In the genomic region with DNA sequence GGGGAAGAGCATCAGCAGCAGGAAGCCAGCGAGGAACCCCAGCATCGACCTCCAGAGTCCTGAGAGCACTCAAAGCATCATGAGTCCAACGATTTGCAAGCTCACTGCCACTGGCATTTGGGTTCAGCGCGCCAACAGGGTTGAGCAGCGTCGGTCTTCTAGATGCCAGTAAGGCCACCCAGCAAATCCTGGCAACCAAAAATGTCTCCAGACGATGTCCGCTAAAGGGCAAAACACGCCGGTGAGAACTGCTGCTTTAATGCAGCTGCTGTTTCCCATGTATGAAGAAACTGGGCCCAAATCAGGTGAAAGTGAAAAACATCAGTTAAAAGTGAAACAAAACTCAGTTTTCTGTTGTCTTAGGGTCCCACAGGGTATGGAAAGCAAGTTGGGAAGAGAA, we compare ENCODE assay signal across 18 cellular contexts.
DNase-seq lines count a peak whose midpoint lies in the region; ATAC-seq, FAIRE-seq and TF ChIP-seq lines count a peak whose summit lies in the region.
"Had no signal": no experiment of that assay in that cellular context is flagged by ENCODE, and none has a peak within 500 bp of the region (broad histone marks: within the 10 kb centered on the region; RNA-seq: fewer than 3 reads in every experiment).

No MANE protein-coding gene starts in this region.

- peak; percentile 50 for FAIRE-seq in endothelial cell of umbilical vein (lab: Jason Lieb, UNC)
- no peak for FAIRE-seq in kidney (lab: Jason Lieb, UNC)
- FAIRE-seq: small intestine had no signal

- dilution Hi-C loops in endothelial cell of umbilical vein (cut with MboI; ENCODE audit: extremely low pct_ligation_motif_present, low sequenced_read_pairs): no loop called here

- POLR2A ChIA-PET in activated CD4-positive, alpha-beta memory T cell treated with anti-CD3 and anti-CD28 coated beads, Interleukin-2, amount 10 ng/mL, durations not matched to agents 7 days and 5 days (lab: Charles Lee): interaction anchor here (0.7 to 2.3 kb wide), 3 partner anchors 10 to 26 kb away, joined by 3 to 9 read pairs (median 4); no protein-coding TSS in a partner anchor
- POLR2A ChIA-PET in endothelial cell of umbilical vein (lab: Charles Lee): no interaction called here

- H2AFZ ChIP-seq in endothelial cell of umbilical vein (ENCODE audit: low read depth, low read length): no peak overlapping the region
- H2AFZ ChIP-seq: GM23248, hepatocyte had no signal

- no peaks in the 10 kb centered on the region for H3K9me1 ChIP-seq in endothelial cell of umbilical vein (replicated peaks; ENCODE audit: control insufficient read depth, extremely low read depth, insufficient read depth, low read length)

- no peak for TF ChIP-seq POLR2A in endothelial cell of umbilical vein (IDR thresholded peaks at IDR 0.05; ENCODE audit: low read depth, low read length)

- peaks cover 98% of the 10 kb centered on the region for H3K79me2 ChIP-seq in endothelial cell of umbilical vein (ENCODE audit: control insufficient read depth, insufficient read depth, low read length)

- H3K9me3 Mint-ChIP-seq in activated naive CD4-positive, alpha-beta T cell treated with anti-CD3 and anti-CD28 coated beads, Interleukin-2, amount 50 U/mL, for 24 hours: no peaks in the 10 kb centered on the region
- no peaks in the 10 kb centered on the region for H3K9me3 Mint-ChIP-seq in activated CD4-positive, alpha-beta memory T cell treated with anti-CD3 and anti-CD28 coated beads, Interleukin-2, amount 10 ng/mL, durations not matched to agents 7 days and 5 days

- no peaks in the 10 kb centered on the region for H3K36me3 ChIP-seq in endothelial cell of umbilical vein (ENCODE audit: control insufficient read depth in 2 of 2, extremely low read depth in 1 of 2, insufficient read depth in 2 of 2, low read length in 2 of 2)
- no peaks in the 10 kb centered on the region for H3K36me3 ChIP-seq in thoracic aorta
- no peaks in the 10 kb centered on the region for H3K36me3 ChIP-seq in kidney (ENCODE audit: control insufficient read depth in 1 of 2, insufficient read depth in 2 of 2, low read length in 2 of 2)
- H3K36me3 ChIP-seq: ovary, uterus had no signal

- no peak for DNase-seq in activated naive CD4-positive, alpha-beta T cell treated with Interleukin-2 at 50 U/mL for 16 hours
- DNase-seq in activated CD4-positive, alpha-beta memory T cell treated with anti-CD3 and anti-CD28 coated beads, Interleukin-2, amount 10 ng/mL, durations not matched to agents 7 days and 5 days: no peak
- DNase-seq in endothelial cell of umbilical vein (ENCODE audit: low read depth, low spot score) (no peak), thoracic aorta (ENCODE audit: low spot score) (no peak), NCI-H1417 (lab: John Stamatoyannopoulos, UW) (no peak), kidney (no peak)
- DNase-seq: activated gamma-delta T cell treated with Interleukin-2 at 50 U/mL for 16 hours; effector CD8-positive, alpha-beta T cell; GM23248; NCI-H1694; ovary; SJCRH30; small intestine; T1000; uterus had no signal

- intact Hi-C loops in endothelial cell of umbilical vein (cut with micrococcal nuclease): no loop called here
- intact Hi-C loops in kidney (cut with DNase I): no loop called here

- no TSS peak for BruUV-seq in endothelial cell of umbilical vein (replicated peaks; lab: Mats Ljungman, UMichigan)

- H3K4me1 Mint-ChIP-seq in activated naive CD4-positive, alpha-beta T cell treated with anti-CD3 and anti-CD28 coated beads, Interleukin-2, amount 50 U/mL, for 24 hours: peaks cover 79% of the 10 kb centered on the region
- H3K4me1 Mint-ChIP-seq in activated CD4-positive, alpha-beta memory T cell treated with anti-CD3 and anti-CD28 coated beads, Interleukin-2, amount 10 ng/mL, durations not matched to agents 7 days and 5 days: peaks cover 64% of the 10 kb centered on the region

- CTCF ChIA-PET in activated CD4-positive, alpha-beta memory T cell treated with anti-CD3 and anti-CD28 coated beads, Interleukin-2, amount 10 ng/mL, durations not matched to agents 7 days and 5 days (lab: Charles Lee): interaction anchor here (1.3 kb wide), 1 partner anchor 11 kb away, joined by 3 read pairs; no protein-coding TSS in a partner anchor
- CTCF ChIA-PET in endothelial cell of umbilical vein (lab: Charles Lee): interaction anchor here (0.8 to 2.3 kb wide), 2 partner anchors 9 to 34 kb away, joined by 3 to 13 read pairs; no protein-coding TSS in a partner anchor

- H3K4me3 ChIP-seq in endothelial cell of umbilical vein (replicated peaks in 1 of 3; ENCODE audit: insufficient read depth in 1 of 3, low read depth in 1 of 3, low read length in 3 of 3): no peak overlapping the region
- H3K4me3 ChIP-seq in thoracic aorta: peak overlapping the region; percentile 10
- H3K4me3 ChIP-seq in kidney (ENCODE audit: low read length in 2 of 2): no peak overlapping the region
- H3K4me3 ChIP-seq: GM23248, hepatocyte, ovary, SJCRH30, uterus had no signal

- H3K9me3 ChIP-seq in endothelial cell of umbilical vein (replicated peaks; ENCODE audit: control insufficient read depth, insufficient read depth, low read length) (no peaks in the 10 kb centered on the region), thoracic aorta (no peaks in the 10 kb centered on the region), kidney (ENCODE audit: control insufficient read depth in 1 of 2, low read length in 2 of 2) (no peaks in the 10 kb centered on the region)
- H3K9me3 ChIP-seq: ovary, SJCRH30, uterus had no signal

- H3K4me2 ChIP-seq in endothelial cell of umbilical vein (ENCODE audit: insufficient read depth, low read length): no peak overlapping the region
- H3K4me2 ChIP-seq: hepatocyte had no signal

- peaks cover 24% of the 10 kb centered on the region for H3K4me1 ChIP-seq in endothelial cell of umbilical vein (ENCODE audit: control insufficient read depth, extremely low read depth, insufficient read depth, low read length)
- H3K4me1 ChIP-seq in thoracic aorta (ENCODE audit: control insufficient read depth in 1 of 2, low read depth in 2 of 2): peaks cover 60 to 76% of the 10 kb centered on the region in 2 donors
- H3K4me1 ChIP-seq in kidney (ENCODE audit: control insufficient read depth in 1 of 2, insufficient read depth in 1 of 2, low read depth in 1 of 2, low read length in 2 of 2): peaks cover 11 to 22% of the 10 kb centered on the region in 2 donors

- H3K9ac ChIP-seq in endothelial cell of umbilical vein (replicated peaks; ENCODE audit: extremely low read depth, insufficient read depth, low read length) (no peak overlapping the region), kidney (ENCODE audit: low read length in 2 of 2) (no peak overlapping the region)
- H3K9ac ChIP-seq: GM23248 had no signal

- H3K36me3 Mint-ChIP-seq in activated naive CD4-positive, alpha-beta T cell treated with anti-CD3 and anti-CD28 coated beads, Interleukin-2, amount 50 U/mL, for 24 hours: peaks cover 4% of the 10 kb centered on the region
- H3K36me3 Mint-ChIP-seq in activated CD4-positive, alpha-beta memory T cell treated with anti-CD3 and anti-CD28 coated beads, Interleukin-2, amount 10 ng/mL, durations not matched to agents 7 days and 5 days (ENCODE audit: low read depth): peaks cover 50% of the 10 kb centered on the region

- H3K27me3 Mint-ChIP-seq in activated naive CD4-positive, alpha-beta T cell treated with anti-CD3 and anti-CD28 coated beads, Interleukin-2, amount 50 U/mL, for 24 hours: no peaks in the 10 kb centered on the region
- H3K27me3 Mint-ChIP-seq in activated CD4-positive, alpha-beta memory T cell treated with anti-CD3 and anti-CD28 coated beads, Interleukin-2, amount 10 ng/mL, durations not matched to agents 7 days and 5 days: no peaks in the 10 kb centered on the region

- H4K20me1 ChIP-seq in endothelial cell of umbilical vein (replicated peaks; ENCODE audit: control insufficient read depth, extremely low read depth, insufficient read depth, low read length): peaks cover 4% of the 10 kb centered on the region

- peak overlapping the region; percentile 57 for H3K4me3 Mint-ChIP-seq in activated naive CD4-positive, alpha-beta T cell treated with anti-CD3 and anti-CD28 coated beads, Interleukin-2, amount 50 U/mL, for 24 hours
- H3K4me3 Mint-ChIP-seq in activated CD4-positive, alpha-beta memory T cell treated with anti-CD3 and anti-CD28 coated beads, Interleukin-2, amount 10 ng/mL, durations not matched to agents 7 days and 5 days: no peak overlapping the region

- H3K27ac ChIP-seq in endothelial cell of umbilical vein (ENCODE audit: insufficient read depth, low read depth, low read length) (no peak overlapping the region), thoracic aorta (peak overlapping the region; percentile 2 to 63), kidney (ENCODE audit: low read depth in 2 of 2, low read length in 2 of 2) (no peak overlapping the region)
- H3K27ac ChIP-seq: GM23248, hepatocyte, ovary, SJCRH30, uterus had no signal

- no peak for ATAC-seq in thoracic aorta (ENCODE audit: insufficient number of reproducible peaks, low FRiP score, low read depth)
- ATAC-seq in HG03196 (IDR thresholded peaks at IDR 0.05; ENCODE audit: unreplicated experiment): no peak

- peak overlapping the region; percentile 62 for H3K27ac Mint-ChIP-seq in activated naive CD4-positive, alpha-beta T cell treated with anti-CD3 and anti-CD28 coated beads, Interleukin-2, amount 50 U/mL, for 24 hours
- peak overlapping the region; percentile 37 for H3K27ac Mint-ChIP-seq in activated CD4-positive, alpha-beta memory T cell treated with anti-CD3 and anti-CD28 coated beads, Interleukin-2, amount 10 ng/mL, durations not matched to agents 7 days and 5 days

- H3K27me3 ChIP-seq in endothelial cell of umbilical vein (ENCODE audit: control insufficient read depth in 2 of 2, insufficient read depth in 2 of 2, low read length in 2 of 2) (no peaks in the 10 kb centered on the region), thoracic aorta (replicated peaks; ENCODE audit: insufficient read depth) (no peaks in the 10 kb centered on the region)
- H3K27me3 ChIP-seq: hepatocyte, ovary, SJCRH30, uterus had no signal

- TF ChIP-seq CTCF in endothelial cell of umbilical vein (IDR thresholded peaks at IDR 0.05; ENCODE audit: extremely low read depth in 1 of 2, insufficient read depth in 1 of 2, low read depth in 1 of 2, low read length in 2 of 2) (no peak), thoracic aorta (IDR thresholded peaks at IDR 0.05) (no peak), kidney (IDR thresholded peaks at IDR 0.05; ENCODE audit: borderline replicate concordance, extremely low read depth, insufficient read depth) (no peak)

TF ChIP-seq in endothelial cell of umbilical vein, 7 proteins besides CTCF, POLR2A, EP300 and RAD21:
- TF ChIP-seq JUN (IDR thresholded peaks at IDR 0.05; ENCODE audit: borderline replicate concordance, insufficient read depth, insufficient read length, low read depth) (no peak), POLR2AphosphoS5 (IDR thresholded peaks at IDR 0.05; ENCODE audit: insufficient read depth, low read depth, low read length) (no peak), EZH2 (IDR thresholded peaks at IDR 0.05; ENCODE audit: borderline replicate concordance, low read depth, low read length, severe bottlenecking) (no peak)

Comparison
In these comparisons a context has a peak if more than half of its experiments do, and no peak if none do; other contexts are left out.
1. H3K27ac ChIP-seq: peak in thoracic aorta (2 of 2); none in endothelial cell of umbilical vein (single experiment) and kidney (0 of 2).